Comparison of ENCODE assay signal across 20 cellular contexts in the genomic region with DNA sequence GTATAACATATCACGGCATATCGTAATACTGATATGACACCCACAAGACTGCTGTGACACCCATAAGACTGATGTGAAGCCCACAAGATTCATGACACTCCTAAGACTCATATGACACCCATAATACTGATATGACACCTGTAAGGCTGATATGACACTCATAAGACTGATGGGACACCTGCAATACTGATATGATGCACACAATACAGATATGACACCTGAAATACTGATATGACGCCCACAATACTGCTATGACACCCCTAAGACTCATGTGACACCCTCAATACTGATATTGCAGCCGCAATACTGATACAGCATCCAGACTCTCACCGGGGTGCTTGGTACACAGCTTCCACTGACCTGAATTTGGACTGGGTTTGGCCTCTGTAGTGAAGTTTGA. TPM values are rescaled to one million over a fixed set of nuclear protein-coding genes. Genes with fewer than 3 reads are reported as not detected.
"Had no signal": no experiment of that assay in that cellular context is flagged by ENCODE, and none has a peak within 500 bp of the region (broad histone marks: within the 10 kb centered on the region; RNA-seq: fewer than 3 reads in every experiment).

No MANE protein-coding gene starts in this region.

RNA-seq across cellular contexts. Expression of gene TUBB8, which starts 19.1 kb away (rescaled TPM):
- total RNA-seq: colonic mucosa, endothelial cell of umbilical vein, esophagus squamous epithelium, heart right ventricle, kidney epithelial cell, left cardiac atrium, lower leg skin, mammary epithelial cell, mucosa of gallbladder, occipital lobe, ovary, psoas muscle, renal cortical epithelial cell, skeletal muscle tissue, stomach, subcutaneous adipose tissue, temporal lobe, vagina had no signal
- polyA plus RNA-seq: naive thymus-derived CD4-positive, alpha-beta T cell; right cardiac atrium had no signal
